1 cellular context compared by ENCODE assay signal in genomic region chr9:16954032-16954431, GRCh38.
TF ChIP-seq lines count a peak whose summit lies in the region.

No MANE protein-coding gene starts in this region.

TF ChIP-seq in HEK293, 187 proteins besides CTCF, POLR2A, EP300 and RAD21 (continued from another document):
- no peak for TF ChIP-seq SALL2 (tag by site-specific recombination; IDR thresholded peaks at IDR 0.05; ENCODE audit: borderline replicate concordance)
- no peak for TF ChIP-seq ZNF174 (tag by site-specific recombination; IDR thresholded peaks at IDR 0.05)
